Comparison of ENCODE assay signal across 8 cellular contexts in the genomic region with DNA sequence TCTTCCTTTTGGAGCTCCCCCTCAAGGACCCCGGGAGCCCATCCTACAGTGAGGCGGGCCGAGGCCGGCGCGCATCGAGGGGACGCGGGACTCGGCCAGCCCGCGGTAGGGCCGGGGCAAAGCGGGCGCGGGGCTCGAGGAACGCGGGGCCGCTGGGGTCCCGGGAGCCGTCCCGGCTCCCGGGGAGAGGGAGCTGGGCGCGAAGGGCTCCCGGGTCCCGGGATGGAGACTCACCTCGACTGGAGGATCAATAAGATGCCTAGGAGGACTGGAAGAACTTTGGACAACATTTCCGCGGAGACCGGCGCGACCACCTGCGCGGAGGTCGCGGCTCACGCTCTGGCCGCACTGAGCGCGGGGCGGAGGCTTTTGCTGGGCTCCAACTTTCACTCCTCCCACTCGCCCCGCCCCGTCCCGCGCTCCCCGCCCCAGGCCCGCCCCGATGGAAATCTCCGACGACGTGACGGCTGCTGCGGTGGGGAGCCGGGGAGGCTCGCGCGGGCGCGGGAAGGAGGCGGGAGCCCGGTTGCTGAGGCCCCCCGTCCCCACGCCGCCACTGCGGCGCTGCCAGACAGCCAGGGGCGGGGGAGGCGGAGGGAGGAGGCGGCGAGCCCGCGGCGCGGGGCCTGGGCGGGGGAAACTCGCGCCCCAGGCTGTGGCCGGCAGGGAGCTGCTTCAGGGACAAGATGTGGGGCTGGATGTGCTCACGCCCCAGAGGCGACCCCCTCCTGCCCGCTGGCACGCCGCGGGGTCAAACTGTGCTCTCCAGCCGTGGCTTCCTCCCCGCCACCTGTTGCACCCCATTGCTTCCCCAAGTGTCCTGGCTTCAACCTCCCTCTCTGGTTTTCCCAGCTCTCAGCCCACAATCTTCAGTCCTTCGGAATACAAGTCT. TPM values are rescaled to one million over a fixed set of nuclear protein-coding genes. Genes with fewer than 3 reads are reported as not detected.
DNase-seq lines count a peak whose midpoint lies in the region; ATAC-seq and TF ChIP-seq lines count a peak whose summit lies in the region.

A gene with protein sequence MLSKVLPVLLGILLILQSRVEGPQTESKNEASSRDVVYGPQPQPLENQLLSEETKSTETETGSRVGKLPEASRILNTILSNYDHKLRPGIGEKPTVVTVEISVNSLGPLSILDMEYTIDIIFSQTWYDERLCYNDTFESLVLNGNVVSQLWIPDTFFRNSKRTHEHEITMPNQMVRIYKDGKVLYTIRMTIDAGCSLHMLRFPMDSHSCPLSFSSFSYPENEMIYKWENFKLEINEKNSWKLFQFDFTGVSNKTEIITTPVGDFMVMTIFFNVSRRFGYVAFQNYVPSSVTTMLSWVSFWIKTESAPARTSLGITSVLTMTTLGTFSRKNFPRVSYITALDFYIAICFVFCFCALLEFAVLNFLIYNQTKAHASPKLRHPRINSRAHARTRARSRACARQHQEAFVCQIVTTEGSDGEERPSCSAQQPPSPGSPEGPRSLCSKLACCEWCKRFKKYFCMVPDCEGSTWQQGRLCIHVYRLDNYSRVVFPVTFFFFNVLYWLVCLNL (minus strand): TSS at position 341 of the 892 bp plus-strand sequence. CDS start 51 bp downstream, at position 290.

- TF ChIP-seq CTCF in brain (conservative IDR thresholded peaks at IDR 0.05) (no peak), subcutaneous adipose tissue (IDR thresholded peaks at IDR 0.05; ENCODE audit: low read depth) (no peak)

- H3K4me3 Mint-ChIP-seq in activated naive CD4-positive, alpha-beta T cell treated with anti-CD3 and anti-CD28 coated beads for 36 hours = no peak within 1 kb of the TSS
- peak within 1 kb of the TSS; percentile 53 to 79 (median 76) for H3K4me3 Mint-ChIP-seq in brain

- intact Hi-C loops in activated naive CD4-positive, alpha-beta T cell treated with anti-CD3 and anti-CD28 coated beads for 36 hours (cut with micrococcal nuclease) = no loop called here

- no peaks in the 10 kb centered on the region for H3K9me3 Mint-ChIP-seq in activated naive CD4-positive, alpha-beta T cell treated with anti-CD3 and anti-CD28 coated beads for 36 hours
- H3K9me3 Mint-ChIP-seq in brain = peaks cover 0 to 5% (median 0%) of the 10 kb centered on the region in 5 experiments

- no peaks in the 10 kb centered on the region for H3K4me1 Mint-ChIP-seq in activated naive CD4-positive, alpha-beta T cell treated with anti-CD3 and anti-CD28 coated beads for 36 hours (ENCODE audit: low read depth)
- H3K4me1 Mint-ChIP-seq in brain = no peaks in the 10 kb centered on the region

- H3K36me3 Mint-ChIP-seq in activated naive CD4-positive, alpha-beta T cell treated with anti-CD3 and anti-CD28 coated beads for 36 hours (ENCODE audit: low read depth) = no peaks in the 10 kb centered on the region
- H3K36me3 Mint-ChIP-seq in brain = no peaks in the 10 kb centered on the region

- CTCF ChIA-PET in activated naive CD4-positive, alpha-beta T cell treated with anti-CD3 and anti-CD28 coated beads for 36 hours (lab: Charles Lee) = no interaction called here

- peaks cover 29% of the 10 kb centered on the region for H3K27me3 Mint-ChIP-seq in activated naive CD4-positive, alpha-beta T cell treated with anti-CD3 and anti-CD28 coated beads for 36 hours (ENCODE audit: low read depth)
- peaks cover 29% of the 10 kb centered on the region for H3K27me3 Mint-ChIP-seq in brain

- peak; percentile 5 for DNase-seq in activated naive CD4-positive, alpha-beta T cell treated with anti-CD3 and anti-CD28 coated beads for 36 hours
- no peak for DNase-seq in activated naive CD4-positive, alpha-beta T cell treated with Interleukin-2 at 50 U/mL for 16 hours
- DNase-seq in iris pigment epithelial cell (ENCODE audit: low read depth) = peak; percentile 40

- H3K27ac Mint-ChIP-seq in activated naive CD4-positive, alpha-beta T cell treated with anti-CD3 and anti-CD28 coated beads for 36 hours = no peak within 1 kb of the TSS
- no peak within 1 kb of the TSS for H3K27ac Mint-ChIP-seq in brain

- ATAC-seq in HG03280 (IDR thresholded peaks at IDR 0.05; ENCODE audit: unreplicated experiment) = no peak
- no peak for ATAC-seq in HG03135 (IDR thresholded peaks at IDR 0.05; ENCODE audit: unreplicated experiment)
- no peak for ATAC-seq in GM18517 (IDR thresholded peaks at IDR 0.05; ENCODE audit: unreplicated experiment)

RNA-seq across cellular contexts. Expression of the gene that starts here (rescaled TPM):
- not detected for total RNA-seq in activated naive CD4-positive, alpha-beta T cell treated with anti-CD3 and anti-CD28 coated beads for 36 hours
- polyA plus RNA-seq in brain (ENCODE audit: insufficient read depth, low read depth, low replicate concordance) = 0.22 TPM
- total RNA-seq in subcutaneous adipose tissue = 100 to 1,000 TPM; 120 to 317 (median 209) TPM

Comparison
In these comparisons a context has a peak if more than half of its experiments do, and no peak if none do; other contexts are left out.
1. RNA of the gene that starts here (total RNA-seq): 120 to 317 TPM in subcutaneous adipose tissue; not detected in activated naive CD4-positive, alpha-beta T cell treated with anti-CD3 and anti-CD28 coated beads for 36 hours; every median in the first group is over 100 times any median in the second.
2. Peak in DNase-seq in activated naive CD4-positive, alpha-beta T cell treated with anti-CD3 and anti-CD28 coated beads for 36 hours; RNA of the gene not detected or under 1 TPM.